Comparison of ENCODE assay signal across 9 cellular contexts in the genomic region with DNA sequence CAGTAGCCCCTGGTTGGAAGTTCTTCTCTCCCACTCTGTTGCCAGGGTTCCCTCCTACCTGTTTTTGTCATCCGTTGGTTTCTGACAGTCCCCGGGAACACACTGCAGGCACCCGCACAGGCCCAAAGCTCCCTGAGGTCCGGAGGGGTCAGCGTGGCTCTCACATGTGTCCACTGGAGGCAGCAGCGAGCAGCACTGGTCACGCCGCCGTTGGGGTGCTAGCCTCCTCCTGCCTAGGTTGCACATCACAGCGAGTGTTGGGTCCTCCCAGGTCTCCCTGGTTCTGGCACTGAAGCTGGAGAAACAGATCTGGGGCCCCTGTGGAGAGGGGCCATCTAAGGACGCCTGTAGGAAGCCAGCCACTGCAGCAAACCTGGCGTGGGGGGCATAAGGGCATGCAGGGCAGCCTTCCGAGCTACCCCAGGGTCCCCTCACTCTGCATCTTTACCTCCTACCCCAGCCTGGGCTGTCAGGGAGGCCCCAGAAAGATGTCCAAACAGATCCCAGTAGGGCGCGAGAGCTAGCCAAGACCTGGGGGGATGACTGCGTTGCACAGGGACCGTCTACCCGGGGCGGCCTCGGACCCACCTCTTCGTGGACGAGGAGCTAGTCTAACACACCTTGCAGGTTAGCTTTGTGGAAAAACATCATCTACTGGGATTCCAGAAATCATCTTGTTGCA. TPM values are rescaled to one million over a fixed set of nuclear protein-coding genes. Genes with fewer than 3 reads are reported as not detected.
DNase-seq lines count a peak whose midpoint lies in the region; ATAC-seq lines count a peak whose summit lies in the region.
"Had no signal": no experiment of that assay in that cellular context is flagged by ENCODE, and none has a peak within 500 bp of the region (broad histone marks: within the 10 kb centered on the region; RNA-seq: fewer than 3 reads in every experiment).

No MANE protein-coding gene starts in this region.

- H3K23ac ChIP-seq in mesenchymal stem cell (ENCODE audit: low read length in 2 of 2) = no peak overlapping the region

- no peaks in the 10 kb centered on the region for H3K27me3 Mint-ChIP-seq in activated CD4-positive, alpha-beta memory T cell treated with anti-CD3 and anti-CD28 coated beads, Interleukin-2, amount 10 ng/mL, durations not matched to agents 7 days and 5 days

- H3K36me3 Mint-ChIP-seq in activated CD4-positive, alpha-beta memory T cell treated with anti-CD3 and anti-CD28 coated beads, Interleukin-2, amount 10 ng/mL, durations not matched to agents 7 days and 5 days (ENCODE audit: low read depth) = no peaks in the 10 kb centered on the region

- no peaks in the 10 kb centered on the region for H3K79me1 ChIP-seq in mesenchymal stem cell (replicated peaks; ENCODE audit: low read length, poor library complexity, severe bottlenecking)

- H3K36me3 ChIP-seq in mesenchymal stem cell (ENCODE audit: control insufficient read depth in 1 of 2, insufficient read depth in 2 of 2, low read depth in 1 of 2, low read length in 2 of 2) = peaks cover 30 to 33% of the 10 kb centered on the region in 2 experiments

- H2BK120ac ChIP-seq in mesenchymal stem cell (ENCODE audit: low read depth, low read length) = no peak overlapping the region

- no peak overlapping the region for H3K4me3 Mint-ChIP-seq in activated CD4-positive, alpha-beta memory T cell treated with anti-CD3 and anti-CD28 coated beads, Interleukin-2, amount 10 ng/mL, durations not matched to agents 7 days and 5 days

- no peak overlapping the region for H3K14ac ChIP-seq in mesenchymal stem cell (ENCODE audit: low read length in 2 of 2)

- ATAC-seq in Right ventricle myocardium superior (ENCODE audit: poor library complexity) = peak; percentile 45

- no peak overlapping the region for H4K8ac ChIP-seq in mesenchymal stem cell (ENCODE audit: low read length)

- peak; percentile 7 for DNase-seq in NCI-H146 (lab: John Stamatoyannopoulos, UW)
- DNase-seq in NCI-H146 treated with DMSO at 0.1 percent for 48 hours (lab: John Stamatoyannopoulos, UW; ENCODE audit: unreplicated experiment) = no peak
- peak; percentile 25 for DNase-seq in activated CD4-positive, alpha-beta memory T cell treated with anti-CD3 and anti-CD28 coated beads, Interleukin-2, amount 10 ng/mL, durations not matched to agents 7 days and 5 days
- peak; percentile 62 for DNase-seq in Right ventricle myocardium superior
- DNase-seq in stimulated activated CD4-positive, alpha-beta T cell treated with anti-CD3 and anti-CD28 coated beads, Interleukin-2, amount 100 ng/mL, for 24 hours = peak; percentile 44 to 67
- DNase-seq in mesenchymal stem cell = no peak
- no peak for DNase-seq in hippocampal formation (lab: John Stamatoyannopoulos, UW)
- DNase-seq in GF-D8 (lab: John Stamatoyannopoulos, UW) = no peak

- no peak overlapping the region for H3K9ac ChIP-seq in mesenchymal stem cell (ENCODE audit: low read length)
- H3K9ac ChIP-seq: BLaER1 treated with 17β-estradiol and CSF1 and Interleukin-3, amounts not matched to agents 10 nM and 100 nM had no signal

- H3K4me2 ChIP-seq in mesenchymal stem cell (ENCODE audit: low read length, poor library complexity, severe bottlenecking) = no peak overlapping the region
- H3K4me2 ChIP-seq: BLaER1 treated with 17β-estradiol and CSF1 and Interleukin-3, amounts not matched to agents 10 nM and 100 nM had no signal

- no peak overlapping the region for H4K91ac ChIP-seq in mesenchymal stem cell (ENCODE audit: low read length)

- H2BK12ac ChIP-seq in mesenchymal stem cell (ENCODE audit: low read length in 2 of 2) = no peak overlapping the region

- WGBS in mesenchymal stem cell = 62% methylated on average over 22 of the region's 22 CpGs

- no peaks in the 10 kb centered on the region for H3K4me1 ChIP-seq in mesenchymal stem cell (ENCODE audit: control insufficient read depth, insufficient read depth, low read depth, low read length)

- CTCF ChIA-PET in activated CD4-positive, alpha-beta memory T cell treated with anti-CD3 and anti-CD28 coated beads, Interleukin-2, amount 10 ng/mL, durations not matched to agents 7 days and 5 days (lab: Charles Lee) = interaction anchor here (1.1 to 1.8 kb wide), 4 partner anchors 8 to 86 kb away, joined by 3 to 4 read pairs (median 4); no protein-coding TSS in a partner anchor

- H2AFZ ChIP-seq in mesenchymal stem cell (ENCODE audit: low read depth, low read length) = no peak overlapping the region

- no peak overlapping the region for H2BK5ac ChIP-seq in mesenchymal stem cell (ENCODE audit: low read depth, low read length, poor library complexity, severe bottlenecking)

- no peak overlapping the region for H3K27ac ChIP-seq in mesenchymal stem cell (ENCODE audit: low read length, poor library complexity, severe bottlenecking)
- H3K27ac ChIP-seq: BLaER1 treated with 17β-estradiol and CSF1 and Interleukin-3, amounts not matched to agents 10 nM and 100 nM had no signal

- H3K9me3 Mint-ChIP-seq in activated CD4-positive, alpha-beta memory T cell treated with anti-CD3 and anti-CD28 coated beads, Interleukin-2, amount 10 ng/mL, durations not matched to agents 7 days and 5 days = no peaks in the 10 kb centered on the region

- H3K9me3 ChIP-seq in mesenchymal stem cell (ENCODE audit: control insufficient read depth, low read length) = no peaks in the 10 kb centered on the region

- no peak overlapping the region for H3K18ac ChIP-seq in mesenchymal stem cell (ENCODE audit: low read depth in 1 of 2, low read length in 2 of 2)

- no peak overlapping the region for H3K4ac ChIP-seq in mesenchymal stem cell (ENCODE audit: low read depth in 1 of 2, low read length in 2 of 2)

- no peak overlapping the region for H3K27ac Mint-ChIP-seq in activated CD4-positive, alpha-beta memory T cell treated with anti-CD3 and anti-CD28 coated beads, Interleukin-2, amount 10 ng/mL, durations not matched to agents 7 days and 5 days

- H3K4me3 ChIP-seq in mesenchymal stem cell (ENCODE audit: insufficient read depth in 1 of 2, low read depth in 1 of 2, low read length in 2 of 2) = no peak overlapping the region
- H3K4me3 ChIP-seq: BLaER1 treated with 17β-estradiol and CSF1 and Interleukin-3, amounts not matched to agents 10 nM and 100 nM had no signal

- no peaks in the 10 kb centered on the region for H3K4me1 Mint-ChIP-seq in activated CD4-positive, alpha-beta memory T cell treated with anti-CD3 and anti-CD28 coated beads, Interleukin-2, amount 10 ng/mL, durations not matched to agents 7 days and 5 days

- POLR2A ChIA-PET in activated CD4-positive, alpha-beta memory T cell treated with anti-CD3 and anti-CD28 coated beads, Interleukin-2, amount 10 ng/mL, durations not matched to agents 7 days and 5 days (lab: Charles Lee) = no interaction called here

- intact Hi-C loops in Right ventricle myocardium superior (cut with DNase I) = no loop called here

- H2BK15ac ChIP-seq in mesenchymal stem cell (ENCODE audit: low read depth, poor library complexity, severe bottlenecking) = no peak overlapping the region

- H2AK5ac ChIP-seq in mesenchymal stem cell (ENCODE audit: low read length, severe bottlenecking) = no peak overlapping the region

- H3K27me3 ChIP-seq in mesenchymal stem cell (ENCODE audit: control insufficient read depth in 1 of 2, insufficient read depth in 1 of 2, low read length in 2 of 2) = no peaks in the 10 kb centered on the region
- H3K27me3 ChIP-seq: BLaER1 treated with 17β-estradiol and CSF1 and Interleukin-3, amounts not matched to agents 10 nM and 100 nM had no signal

RNA-seq across cellular contexts. Expression of gene LRRC27, which starts 28.9 kb away (rescaled TPM):
- 1 to 10 TPM; 3.3 to 3.9 TPM for total RNA-seq in activated CD4-positive, alpha-beta memory T cell treated with anti-CD3 and anti-CD28 coated beads, Interleukin-2, amount 10 ng/mL, durations not matched to agents 7 days and 5 days
- total RNA-seq in Right ventricle myocardium superior = 3.9 TPM
- 12.1 TPM for polyA plus RNA-seq in mesenchymal stem cell (2013, experiment 1 of 2)
- polyA plus RNA-seq in mesenchymal stem cell (2013, experiment 2 of 2) = 13.3 TPM

RNA-seq across cellular contexts. Expression of gene PWWP2B, which starts 36.1 kb away (rescaled TPM):
- 1 to 10 TPM; 5.5 to 6.3 TPM for total RNA-seq in activated CD4-positive, alpha-beta memory T cell treated with anti-CD3 and anti-CD28 coated beads, Interleukin-2, amount 10 ng/mL, durations not matched to agents 7 days and 5 days
- total RNA-seq in Right ventricle myocardium superior = 23.0 TPM
- polyA plus RNA-seq in mesenchymal stem cell (2013, experiment 1 of 2) = 9.8 TPM
- 9.5 TPM for polyA plus RNA-seq in mesenchymal stem cell (2013, experiment 2 of 2)

RNA-seq across cellular contexts. Expression of gene STK32C, which starts 53.2 kb away (rescaled TPM):
- total RNA-seq in activated CD4-positive, alpha-beta memory T cell treated with anti-CD3 and anti-CD28 coated beads, Interleukin-2, amount 10 ng/mL, durations not matched to agents 7 days and 5 days = 10 to 100 TPM; 17.4 to 18.2 TPM
- total RNA-seq in Right ventricle myocardium superior = 5.9 TPM
- 6.6 TPM for polyA plus RNA-seq in mesenchymal stem cell (2013, experiment 1 of 2)
- 7.0 TPM for polyA plus RNA-seq in mesenchymal stem cell (2013, experiment 2 of 2)

Comparison
In these comparisons a context has a peak if more than half of its experiments do, and no peak if none do; other contexts are left out.
1. DNase-seq: peak in NCI-H146 (single experiment), activated CD4-positive, alpha-beta memory T cell treated with anti-CD3 and anti-CD28 coated beads, Interleukin-2, amount 10 ng/mL, durations not matched to agents 7 days and 5 days (single experiment), Right ventricle myocardium superior (single experiment) and stimulated activated CD4-positive, alpha-beta T cell treated with anti-CD3 and anti-CD28 coated beads, Interleukin-2, amount 100 ng/mL, for 24 hours (2 of 2); none in NCI-H146 treated with DMSO at 0.1 percent for 48 hours (single experiment), mesenchymal stem cell (single experiment), hippocampal formation (0 of 2) and GF-D8 (single experiment).